Comparison of ENCODE assay signal across 10 cellular contexts in genomic region chr17:65172511-65173136, GRCh38.
"Had no signal": no experiment of that assay in that cellular context is flagged by ENCODE, and none has a peak within 500 bp of the region (broad histone marks: within the 10 kb centered on the region; RNA-seq: fewer than 3 reads in every experiment).

No MANE protein-coding gene starts in this region.

- H3K4me1 Mint-ChIP-seq: stimulated activated naive CD8-positive, alpha-beta T cell treated with anti-CD3 and anti-CD28 coated beads, Interleukin-15, amount 100 ng/mL, for 72 hours had no signal

- H3K27me3 Mint-ChIP-seq: stimulated activated naive CD8-positive, alpha-beta T cell treated with anti-CD3 and anti-CD28 coated beads, Interleukin-15, amount 100 ng/mL, for 72 hours had no signal

- ATAC-seq: gastrocnemius medialis, psoas muscle had no signal

- H3K4me3 Mint-ChIP-seq: activated naive CD8-positive, alpha-beta T cell treated with anti-CD3 and anti-CD28 coated beads, Interleukin-2, amount 50 U/mL, for 24 hours; activated T-cell treated with anti-CD3 and anti-CD28 coated beads, Interleukin-2, amount 50 U/mL, for 72 hours; immature natural killer cell; neural crest cell; stimulated activated naive CD8-positive, alpha-beta T cell treated with anti-CD3 and anti-CD28 coated beads, Interleukin-15, amount 100 ng/mL, for 72 hours had no signal

- H3K36me3 ChIP-seq: gastrocnemius medialis, heart left ventricle, right lobe of liver had no signal

- H3K4me3 ChIP-seq: gastrocnemius medialis, heart left ventricle, psoas muscle, right lobe of liver, smooth muscle cell had no signal

- H3K9me3 ChIP-seq: gastrocnemius medialis, heart left ventricle, psoas muscle, right lobe of liver had no signal

- H3K27me3 ChIP-seq: gastrocnemius medialis, right lobe of liver had no signal

- H3K9me3 Mint-ChIP-seq: immature natural killer cell had no signal

- H3K27ac Mint-ChIP-seq: activated naive CD8-positive, alpha-beta T cell treated with anti-CD3 and anti-CD28 coated beads, Interleukin-2, amount 50 U/mL, for 24 hours; stimulated activated naive CD8-positive, alpha-beta T cell treated with anti-CD3 and anti-CD28 coated beads, Interleukin-15, amount 100 ng/mL, for 72 hours had no signal

- DNase-seq: psoas muscle had no signal

- H3K27ac ChIP-seq: gastrocnemius medialis, psoas muscle, right lobe of liver had no signal
